Comparison of ENCODE assay signal across 1 cellular context in genomic region chr1:155113450-155113985, GRCh38.
TF ChIP-seq lines count a peak whose summit lies in the region.

No MANE protein-coding gene starts in this region.

TF ChIP-seq in GM12878, 131 proteins besides CTCF, POLR2A, EP300 and RAD21:
- TF ChIP-seq BCL11A (IDR thresholded peaks at IDR 0.05; ENCODE audit: low read depth, low read length), result no peak
- peak; percentile 73; the same call in 1 of the 2 replicates for TF ChIP-seq PKNOX1 (IDR thresholded peaks at IDR 0.05)
- no peak for TF ChIP-seq CBX5 (IDR thresholded peaks at IDR 0.05; ENCODE audit: low read depth)
- no peak for TF ChIP-seq ZNF217 (IDR thresholded peaks at IDR 0.05)
TF ChIP-seq in GM12878: peak in this region for 1.
